ENCODE assay signal across 8 cellular contexts in genomic region chr11:67390947-67391303, GRCh38. TPM values are rescaled to one million over a fixed set of nuclear protein-coding genes. Genes with fewer than 3 reads are reported as not detected.
DNase-seq lines count a peak whose midpoint lies in the region; ATAC-seq and TF ChIP-seq lines count a peak whose summit lies in the region.

No MANE protein-coding gene starts in this region.

- no peak for TF ChIP-seq CTCF in GM06990 (IDR thresholded peaks at IDR 0.05; ENCODE audit: insufficient read depth, low read length, poor library complexity, severe bottlenecking)
- TF ChIP-seq CTCF in SU-DHL-6 (IDR thresholded peaks at IDR 0.05; ENCODE audit: insufficient read depth, low read length, poor library complexity, severe bottlenecking), result no peak
- no peak for TF ChIP-seq CTCF in fibroblast of pulmonary artery (IDR thresholded peaks at IDR 0.05; ENCODE audit: low read length, missing control alignments)
- TF ChIP-seq CTCF in psoas muscle (IDR thresholded peaks at IDR 0.05), result no peak

- peak in 1 of 4 donors; percentile 5 for ATAC-seq in psoas muscle

- no peaks in the 10 kb centered on the region for H3F3A ChIP-seq in SU-DHL-6 (ENCODE audit: insufficient read depth)

- no peaks in the 10 kb centered on the region for H3K9me2 ChIP-seq in SU-DHL-6 (replicated peaks; ENCODE audit: insufficient read depth, low read length)

- H3K27me3 ChIP-seq in GM06990 (replicated peaks; ENCODE audit: control insufficient read depth, insufficient read depth, low read length) (no peaks in the 10 kb centered on the region), SU-DHL-6 (ENCODE audit: low read length) (no peaks in the 10 kb centered on the region), psoas muscle (ENCODE audit: insufficient read depth in 3 of 3, low read length in 2 of 3) (no peaks in the 10 kb centered on the region)

- 9 to 12% (median 10%) methylated on average over 13 to 15 of the region's 15 CpGs for WGBS in psoas muscle, 3 donors

- H3K36me3 ChIP-seq in GM06990 (ENCODE audit: control insufficient read depth, insufficient read depth, low read length) (peaks cover 9% of the 10 kb centered on the region), SU-DHL-6 (ENCODE audit: low read length) (no peaks in the 10 kb centered on the region), psoas muscle (ENCODE audit: insufficient read depth in 1 of 2, low read depth in 1 of 2) (peaks cover 0 to 19% of the 10 kb centered on the region in 2 donors)

- H3K4me1 ChIP-seq in psoas muscle, result peaks cover 12% of the 10 kb centered on the region

- H3K27ac ChIP-seq in SU-DHL-6 (ENCODE audit: low read depth, low read length) (peak overlapping the region; percentile 23; the same call in 1 of the 2 replicates), psoas muscle (peak overlapping the region; percentile 96)

- H3K79me2 ChIP-seq in SU-DHL-6 (ENCODE audit: insufficient read depth, low read length), result peaks cover 10% of the 10 kb centered on the region

- intact Hi-C loops in psoas muscle (cut with DNase I), result no loop called here

- peak overlapping the region; percentile 98 for H3K4me3 ChIP-seq in GM06990 (replicated peaks; ENCODE audit: low read depth, low read length)
- peak overlapping the region; percentile 81 for H3K4me3 ChIP-seq in SU-DHL-6 (ENCODE audit: insufficient read depth, low read length, poor library complexity, severe bottlenecking)
- peak overlapping the region; percentile 92 for H3K4me3 ChIP-seq in fibroblast of pulmonary artery (replicated peaks; ENCODE audit: low read depth, low read length)
- peak overlapping the region; percentile 96 for H3K4me3 ChIP-seq in psoas muscle

- H3K9me3 ChIP-seq in SU-DHL-6 (ENCODE audit: insufficient read depth, low read length) (no peaks in the 10 kb centered on the region), psoas muscle (no peaks in the 10 kb centered on the region)

- no peaks in the 10 kb centered on the region for H4K20me1 ChIP-seq in SU-DHL-6 (ENCODE audit: low read depth, low read length)

- H2AFZ ChIP-seq in SU-DHL-6 (ENCODE audit: low read depth, low read length, severe bottlenecking), result no peak overlapping the region

- DNase-seq in GM06990 (ENCODE audit: extremely low read depth, insufficient read length) (no peak), fibroblast of pulmonary artery (ENCODE audit: low read depth) (no peak), psoas muscle (no peak), UCSD-AML1 (lab: John Stamatoyannopoulos, UW; ENCODE audit: unreplicated experiment) (no peak), NCI-H1417 treated with DMSO at 0.1 percent for 48 hours (lab: John Stamatoyannopoulos, UW) (no peak), NCI-H748 treated with DMSO at 0.1 percent for 48 hours (lab: John Stamatoyannopoulos, UW) (no peak), DMS 273 treated with DMSO at 0.1 percent for 48 hours (lab: John Stamatoyannopoulos, UW) (no peak)

- H3K9ac ChIP-seq in SU-DHL-6 (ENCODE audit: low read length), result peak overlapping the region; percentile 87

- peak overlapping the region; percentile 83 for H3K4me2 ChIP-seq in SU-DHL-6 (ENCODE audit: low read depth, low read length, poor library complexity, severe bottlenecking)

RNA-seq across cellular contexts. Expression of gene RAD9A, which starts 0.9 kb away (rescaled TPM):
- total RNA-seq in psoas muscle, result 1 to 10 TPM; 1.8 to 6.7 (median 5.8) TPM
- polyA plus RNA-seq in psoas muscle, result 10 to 100 TPM in 2 of 3 donors, 1 to 10 TPM in 1; 7.1 to 12.3 (median 10.1) TPM

RNA-seq across cellular contexts. Expression of gene PPP1CA, which starts 10.7 kb away (rescaled TPM):
- total RNA-seq in psoas muscle, result 100 to 1,000 TPM in 1 of 4 donors, 10 to 100 TPM in 3; 72.6 to 113 (median 86.6) TPM
- 100 to 1,000 TPM; 108 to 191 (median 147) TPM for polyA plus RNA-seq in psoas muscle

RNA-seq across cellular contexts. Expression of gene TBC1D10C, which starts 13.0 kb away (rescaled TPM):
- total RNA-seq in psoas muscle, result 1 to 10 TPM in 3 of 4 donors, under 1 TPM in 1; 0.65 to 1.6 (median 1.2) TPM
- under 1 TPM; 0.25 to 0.52 (median 0.34) TPM for polyA plus RNA-seq in psoas muscle

RNA-seq across cellular contexts. Expression of gene CLCF1, which starts 17.5 kb away (rescaled TPM):
- total RNA-seq in psoas muscle, result 1 to 10 TPM in 1 of 4 donors, under 1 TPM in 3; 0.44 to 1.5 (median 0.82) TPM
- polyA plus RNA-seq in psoas muscle, result 1 to 10 TPM in 1 of 3 donors, under 1 TPM in 2; 0.47 to 6.5 (median 0.62) TPM

RNA-seq across cellular contexts. Expression of gene CARNS1, which starts 24.6 kb away (rescaled TPM):
- total RNA-seq in psoas muscle, result 10 to 100 TPM in 2 of 4 donors, 1 to 10 TPM in 2; 7.0 to 27.5 (median 10.0) TPM
- polyA plus RNA-seq in psoas muscle, result 1 to 10 TPM; 2.1 to 5.9 (median 4.2) TPM
